ENCODE assay signal across 23 cellular contexts in genomic region chr15:66894363-66894762, GRCh38.
DNase-seq lines count a peak whose midpoint lies in the region; FAIRE-seq lines count a peak whose summit lies in the region.
"Had no signal": no experiment of that assay in that cellular context is flagged by ENCODE, and none has a peak within 500 bp of the region (broad histone marks: within the 10 kb centered on the region; RNA-seq: fewer than 3 reads in every experiment).

No MANE protein-coding gene starts in this region.

- no peak overlapping the region for H3K4me3 Mint-ChIP-seq in activated T-helper 2 cell treated with anti-CD3 and anti-CD28 coated beads, Interferon-gamma antibody, Interleukin-2, Interleukin-4, amounts not matched to agents 10 μg/mL and 5 μg/mL and 100 μg/mL, durations not matched to agents 14 hours and 24 hours and 36 hours (ENCODE audit: low read depth)
- H3K4me3 Mint-ChIP-seq: CD4-positive, CD25-positive, alpha-beta regulatory T cell; GM23338 had no signal

- H3K27me3 Mint-ChIP-seq in activated T-helper 2 cell treated with anti-CD3 and anti-CD28 coated beads, Interferon-gamma antibody, Interleukin-2, Interleukin-4, amounts not matched to agents 10 μg/mL and 5 μg/mL and 100 μg/mL, durations not matched to agents 14 hours and 24 hours and 36 hours (ENCODE audit: low read depth): peaks cover 16% of the 10 kb centered on the region
- H3K27me3 Mint-ChIP-seq: CD4-positive, CD25-positive, alpha-beta regulatory T cell had no signal

- no peak overlapping the region for H3K27ac Mint-ChIP-seq in activated T-helper 2 cell treated with anti-CD3 and anti-CD28 coated beads, Interferon-gamma antibody, Interleukin-2, Interleukin-4, amounts not matched to agents 10 μg/mL and 5 μg/mL and 100 μg/mL, durations not matched to agents 14 hours and 24 hours and 36 hours
- H3K27ac Mint-ChIP-seq: CD4-positive, CD25-positive, alpha-beta regulatory T cell; GM23338; IgD-negative memory B cell had no signal

- H3K4me1 Mint-ChIP-seq in activated T-helper 2 cell treated with anti-CD3 and anti-CD28 coated beads, Interferon-gamma antibody, Interleukin-2, Interleukin-4, amounts not matched to agents 10 μg/mL and 5 μg/mL and 100 μg/mL, durations not matched to agents 14 hours and 24 hours and 36 hours (ENCODE audit: low read depth): peaks cover 3% of the 10 kb centered on the region

- no peaks in the 10 kb centered on the region for H3K9me3 Mint-ChIP-seq in activated T-helper 2 cell treated with anti-CD3 and anti-CD28 coated beads, Interferon-gamma antibody, Interleukin-2, Interleukin-4, amounts not matched to agents 10 μg/mL and 5 μg/mL and 100 μg/mL, durations not matched to agents 14 hours and 24 hours and 36 hours

- intact Hi-C loops in activated T-helper 2 cell treated with anti-CD3 and anti-CD28 coated beads, Interferon-gamma antibody, Interleukin-2, Interleukin-4, amounts not matched to agents 10 μg/mL and 5 μg/mL and 100 μg/mL, durations not matched to agents 14 hours and 24 hours and 36 hours (cut with micrococcal nuclease): no loop called here

- no peaks in the 10 kb centered on the region for H3K36me3 Mint-ChIP-seq in activated T-helper 2 cell treated with anti-CD3 and anti-CD28 coated beads, Interferon-gamma antibody, Interleukin-2, Interleukin-4, amounts not matched to agents 10 μg/mL and 5 μg/mL and 100 μg/mL, durations not matched to agents 14 hours and 24 hours and 36 hours (ENCODE audit: low read depth)
- H3K36me3 Mint-ChIP-seq: CD4-positive, CD25-positive, alpha-beta regulatory T cell; IgD-negative memory B cell had no signal

- FAIRE-seq in urothelium cell line (lab: Jason Lieb, UNC): peak; percentile 56
- FAIRE-seq: GM12878, HTR-8/SVneo had no signal

- DNase-seq in activated CD8-positive, alpha-beta memory T cell treated with anti-CD3 and anti-CD28 coated beads for 24 hours: peak; percentile 7
- DNase-seq in activated CD8-positive, alpha-beta memory T cell treated with anti-CD3 and anti-CD28 coated beads, Interleukin-2, amount 50 U/mL, for 4 hours: no peak
- peak; percentile 1 for DNase-seq in activated T-helper 2 cell treated with anti-CD3 and anti-CD28 coated beads, Interferon-gamma antibody, Interleukin-2, Interleukin-4, amounts not matched to agents 10 μg/mL and 5 μg/mL and 100 μg/mL, durations not matched to agents 14 hours and 24 hours and 36 hours (ENCODE audit: low spot score)
- DNase-seq in islet precursor cell: peak; percentile 16
- DNase-seq in urothelium cell line (ENCODE audit: low spot score): no peak
- no peak for DNase-seq in DMS153 (lab: John Stamatoyannopoulos, UW)
- DNase-seq in amygdala (lab: John Stamatoyannopoulos, UW): no peak
- no peak for DNase-seq in putamen (ENCODE audit: low spot score)
- DNase-seq: BE2C; CD4-positive, CD25-positive, alpha-beta regulatory T cell; DMS53; EL; HCEC 1CT; Kasumi-1; MG63; NCI-H1048; NCI-H1436; NCI-H2029 treated with DMSO at 0.1 percent for 48 hours; OCI-M1 had no signal

Comparison
In these comparisons a context has a peak if more than half of its experiments do, and no peak if none do; other contexts are left out.
1. DNase-seq: peak in activated CD8-positive, alpha-beta memory T cell treated with anti-CD3 and anti-CD28 coated beads for 24 hours (single experiment), activated T-helper 2 cell treated with anti-CD3 and anti-CD28 coated beads, Interferon-gamma antibody, Interleukin-2, Interleukin-4, amounts not matched to agents 10 μg/mL and 5 μg/mL and 100 μg/mL, durations not matched to agents 14 hours and 24 hours and 36 hours (single experiment) and islet precursor cell (single experiment); none in activated CD8-positive, alpha-beta memory T cell treated with anti-CD3 and anti-CD28 coated beads, Interleukin-2, amount 50 U/mL, for 4 hours (single experiment), urothelium cell line (single experiment), DMS153 (single experiment), amygdala (0 of 56) and putamen (single experiment).